Comparison of ENCODE assay signal across 8 cellular contexts in genomic region chr10:128211953-128212727, GRCh38.
A peak's percentile ranks its signal among the peaks of the same experiment; 100 is the strongest.
DNase-seq lines count a peak whose midpoint lies in the region; ATAC-seq and TF ChIP-seq lines count a peak whose summit lies in the region.

No MANE protein-coding gene starts in this region.

- no peaks in the 10 kb centered on the region for H3K27me3 ChIP-seq in lung (ENCODE audit: control insufficient read depth, insufficient read depth)

- WGBS in lung, 2 donors, result 22 to 25% methylated on average over 32 of the region's 32 CpGs

- ATAC-seq in GM19324 (IDR thresholded peaks at IDR 0.05; ENCODE audit: low FRiP score, unreplicated experiment), result peak; percentile 92
- peak; percentile 84 for ATAC-seq in HG03378 (IDR thresholded peaks at IDR 0.05; ENCODE audit: unreplicated experiment)
- ATAC-seq in lung (ENCODE audit: insufficient read depth, low FRiP score), result peak; percentile 81

- H3K27ac ChIP-seq in C4-2B (no peak overlapping the region), lung (ENCODE audit: low read depth in 1 of 2, low read length in 1 of 2) (no peak overlapping the region)

- H3K36me3 ChIP-seq in lung (ENCODE audit: control insufficient read depth in 2 of 2, insufficient read depth in 2 of 2, low read length in 2 of 2), result no peaks in the 10 kb centered on the region

- H3K4me3 ChIP-seq in lung, result no peak overlapping the region

- peak; percentile 99 for TF ChIP-seq CTCF in C4-2B (conservative IDR thresholded peaks at IDR 0.05)
- TF ChIP-seq CTCF in lung (IDR thresholded peaks at IDR 0.05; ENCODE audit: control extremely low read depth, extremely low read depth), result peak; percentile 84

- peaks cover 0 to 7% of the 10 kb centered on the region in 2 donors for H3K4me1 ChIP-seq in lung (ENCODE audit: control insufficient read depth in 2 of 2, insufficient read depth in 2 of 2, low read length in 2 of 2)

- DNase-seq in NCI-H526 (lab: John Stamatoyannopoulos, UW) (peak; percentile 27 to 80), dermis blood vessel endothelial cell (peak; percentile 88), lung (ENCODE audit: low spot score) (peak; percentile 86)
- peak; percentile 78 for DNase-seq in activated CD4-positive, alpha-beta T cell treated with anti-CD3 and anti-CD28 coated beads, Interleukin-2, amount 50 U/mL, for 1 hour
- peak; percentile 66 to 79 (median 71) for DNase-seq in stimulated activated CD4-positive, alpha-beta T cell treated with anti-CD3 and anti-CD28 coated beads, TNF-alpha, amount 100 ng/mL, for 48 hours (ENCODE audit: low read depth in 3 of 3)

- no peaks in the 10 kb centered on the region for H3K9me3 ChIP-seq in lung (ENCODE audit: control insufficient read depth in 2 of 2, insufficient read depth in 1 of 2, low read length in 1 of 2)
